In the genomic region with DNA sequence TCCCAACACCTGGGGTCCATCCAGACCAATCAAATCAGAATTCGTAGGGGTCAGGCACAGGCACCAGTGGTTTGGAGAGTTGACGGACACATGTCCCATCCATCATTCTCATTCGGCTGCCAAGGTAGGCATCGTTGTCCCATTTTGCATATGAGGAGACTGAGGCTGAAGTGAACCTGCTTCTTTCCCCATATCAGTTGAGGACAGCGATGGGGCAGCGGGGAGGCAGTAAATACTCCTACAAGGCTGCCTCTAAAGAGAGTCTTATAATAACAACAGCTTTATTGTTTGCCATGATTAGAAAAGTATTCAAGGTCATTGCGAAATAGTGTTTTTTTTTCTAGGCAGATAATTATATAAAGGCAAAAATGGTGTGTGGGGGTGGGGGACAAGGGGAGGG, we compare ENCODE assay signal across 1 cellular context.
TF ChIP-seq lines count a peak whose summit lies in the region.

No MANE protein-coding gene starts in this region.

TF ChIP-seq in WTC11, 78 proteins besides CTCF, POLR2A, EP300 and RAD21 (continued from another document):
- TF ChIP-seq, protein P1, sequence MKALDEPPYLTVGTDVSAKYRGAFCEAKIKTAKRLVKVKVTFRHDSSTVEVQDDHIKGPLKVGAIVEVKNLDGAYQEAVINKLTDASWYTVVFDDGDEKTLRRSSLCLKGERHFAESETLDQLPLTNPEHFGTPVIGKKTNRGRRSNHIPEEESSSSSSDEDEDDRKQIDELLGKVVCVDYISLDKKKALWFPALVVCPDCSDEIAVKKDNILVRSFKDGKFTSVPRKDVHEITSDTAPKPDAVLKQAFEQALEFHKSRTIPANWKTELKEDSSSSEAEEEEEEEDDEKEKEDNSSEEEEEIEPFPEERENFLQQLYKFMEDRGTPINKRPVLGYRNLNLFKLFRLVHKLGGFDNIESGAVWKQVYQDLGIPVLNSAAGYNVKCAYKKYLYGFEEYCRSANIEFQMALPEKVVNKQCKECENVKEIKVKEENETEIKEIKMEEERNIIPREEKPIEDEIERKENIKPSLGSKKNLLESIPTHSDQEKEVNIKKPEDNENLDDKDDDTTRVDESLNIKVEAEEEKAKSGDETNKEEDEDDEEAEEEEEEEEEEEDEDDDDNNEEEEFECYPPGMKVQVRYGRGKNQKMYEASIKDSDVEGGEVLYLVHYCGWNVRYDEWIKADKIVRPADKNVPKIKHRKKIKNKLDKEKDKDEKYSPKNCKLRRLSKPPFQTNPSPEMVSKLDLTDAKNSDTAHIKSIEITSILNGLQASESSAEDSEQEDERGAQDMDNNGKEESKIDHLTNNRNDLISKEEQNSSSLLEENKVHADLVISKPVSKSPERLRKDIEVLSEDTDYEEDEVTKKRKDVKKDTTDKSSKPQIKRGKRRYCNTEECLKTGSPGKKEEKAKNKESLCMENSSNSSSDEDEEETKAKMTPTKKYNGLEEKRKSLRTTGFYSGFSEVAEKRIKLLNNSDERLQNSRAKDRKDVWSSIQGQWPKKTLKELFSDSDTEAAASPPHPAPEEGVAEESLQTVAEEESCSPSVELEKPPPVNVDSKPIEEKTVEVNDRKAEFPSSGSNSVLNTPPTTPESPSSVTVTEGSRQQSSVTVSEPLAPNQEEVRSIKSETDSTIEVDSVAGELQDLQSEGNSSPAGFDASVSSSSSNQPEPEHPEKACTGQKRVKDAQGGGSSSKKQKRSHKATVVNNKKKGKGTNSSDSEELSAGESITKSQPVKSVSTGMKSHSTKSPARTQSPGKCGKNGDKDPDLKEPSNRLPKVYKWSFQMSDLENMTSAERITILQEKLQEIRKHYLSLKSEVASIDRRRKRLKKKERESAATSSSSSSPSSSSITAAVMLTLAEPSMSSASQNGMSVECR (CRISPR knock-in tag; IDR thresholded peaks at IDR 0.05; ENCODE audit: borderline replicate concordance) = no peak
- TF ChIP-seq ZBTB21 (CRISPR knock-in tag; IDR thresholded peaks at IDR 0.05; ENCODE audit: borderline replicate concordance) = no peak
- TF ChIP-seq, protein P2, sequence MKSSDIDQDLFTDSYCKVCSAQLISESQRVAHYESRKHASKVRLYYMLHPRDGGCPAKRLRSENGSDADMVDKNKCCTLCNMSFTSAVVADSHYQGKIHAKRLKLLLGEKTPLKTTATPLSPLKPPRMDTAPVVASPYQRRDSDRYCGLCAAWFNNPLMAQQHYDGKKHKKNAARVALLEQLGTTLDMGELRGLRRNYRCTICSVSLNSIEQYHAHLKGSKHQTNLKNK (CRISPR knock-in tag; IDR thresholded peaks at IDR 0.05) = no peak
- TF ChIP-seq NR2C2 (CRISPR knock-in tag; IDR thresholded peaks at IDR 0.05) = no peak
- TF ChIP-seq, protein P3, sequence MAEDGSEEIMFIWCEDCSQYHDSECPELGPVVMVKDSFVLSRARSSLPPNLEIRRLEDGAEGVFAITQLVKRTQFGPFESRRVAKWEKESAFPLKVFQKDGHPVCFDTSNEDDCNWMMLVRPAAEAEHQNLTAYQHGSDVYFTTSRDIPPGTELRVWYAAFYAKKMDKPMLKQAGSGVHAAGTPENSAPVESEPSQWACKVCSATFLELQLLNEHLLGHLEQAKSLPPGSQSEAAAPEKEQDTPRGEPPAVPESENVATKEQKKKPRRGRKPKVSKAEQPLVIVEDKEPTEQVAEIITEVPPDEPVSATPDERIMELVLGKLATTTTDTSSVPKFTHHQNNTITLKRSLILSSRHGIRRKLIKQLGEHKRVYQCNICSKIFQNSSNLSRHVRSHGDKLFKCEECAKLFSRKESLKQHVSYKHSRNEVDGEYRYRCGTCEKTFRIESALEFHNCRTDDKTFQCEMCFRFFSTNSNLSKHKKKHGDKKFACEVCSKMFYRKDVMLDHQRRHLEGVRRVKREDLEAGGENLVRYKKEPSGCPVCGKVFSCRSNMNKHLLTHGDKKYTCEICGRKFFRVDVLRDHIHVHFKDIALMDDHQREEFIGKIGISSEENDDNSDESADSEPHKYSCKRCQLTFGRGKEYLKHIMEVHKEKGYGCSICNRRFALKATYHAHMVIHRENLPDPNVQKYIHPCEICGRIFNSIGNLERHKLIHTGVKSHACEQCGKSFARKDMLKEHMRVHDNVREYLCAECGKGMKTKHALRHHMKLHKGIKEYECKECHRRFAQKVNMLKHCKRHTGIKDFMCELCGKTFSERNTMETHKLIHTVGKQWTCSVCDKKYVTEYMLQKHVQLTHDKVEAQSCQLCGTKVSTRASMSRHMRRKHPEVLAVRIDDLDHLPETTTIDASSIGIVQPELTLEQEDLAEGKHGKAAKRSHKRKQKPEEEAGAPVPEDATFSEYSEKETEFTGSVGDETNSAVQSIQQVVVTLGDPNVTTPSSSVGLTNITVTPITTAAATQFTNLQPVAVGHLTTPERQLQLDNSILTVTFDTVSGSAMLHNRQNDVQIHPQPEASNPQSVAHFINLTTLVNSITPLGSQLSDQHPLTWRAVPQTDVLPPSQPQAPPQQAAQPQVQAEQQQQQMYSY (CRISPR knock-in tag; IDR thresholded peaks at IDR 0.05) = no peak
- TF ChIP-seq ZNF232 (CRISPR knock-in tag; IDR thresholded peaks at IDR 0.05) = no peak
- no peak for TF ChIP-seq CREB1 (CRISPR knock-in tag; IDR thresholded peaks at IDR 0.05)
- TF ChIP-seq, protein P4, sequence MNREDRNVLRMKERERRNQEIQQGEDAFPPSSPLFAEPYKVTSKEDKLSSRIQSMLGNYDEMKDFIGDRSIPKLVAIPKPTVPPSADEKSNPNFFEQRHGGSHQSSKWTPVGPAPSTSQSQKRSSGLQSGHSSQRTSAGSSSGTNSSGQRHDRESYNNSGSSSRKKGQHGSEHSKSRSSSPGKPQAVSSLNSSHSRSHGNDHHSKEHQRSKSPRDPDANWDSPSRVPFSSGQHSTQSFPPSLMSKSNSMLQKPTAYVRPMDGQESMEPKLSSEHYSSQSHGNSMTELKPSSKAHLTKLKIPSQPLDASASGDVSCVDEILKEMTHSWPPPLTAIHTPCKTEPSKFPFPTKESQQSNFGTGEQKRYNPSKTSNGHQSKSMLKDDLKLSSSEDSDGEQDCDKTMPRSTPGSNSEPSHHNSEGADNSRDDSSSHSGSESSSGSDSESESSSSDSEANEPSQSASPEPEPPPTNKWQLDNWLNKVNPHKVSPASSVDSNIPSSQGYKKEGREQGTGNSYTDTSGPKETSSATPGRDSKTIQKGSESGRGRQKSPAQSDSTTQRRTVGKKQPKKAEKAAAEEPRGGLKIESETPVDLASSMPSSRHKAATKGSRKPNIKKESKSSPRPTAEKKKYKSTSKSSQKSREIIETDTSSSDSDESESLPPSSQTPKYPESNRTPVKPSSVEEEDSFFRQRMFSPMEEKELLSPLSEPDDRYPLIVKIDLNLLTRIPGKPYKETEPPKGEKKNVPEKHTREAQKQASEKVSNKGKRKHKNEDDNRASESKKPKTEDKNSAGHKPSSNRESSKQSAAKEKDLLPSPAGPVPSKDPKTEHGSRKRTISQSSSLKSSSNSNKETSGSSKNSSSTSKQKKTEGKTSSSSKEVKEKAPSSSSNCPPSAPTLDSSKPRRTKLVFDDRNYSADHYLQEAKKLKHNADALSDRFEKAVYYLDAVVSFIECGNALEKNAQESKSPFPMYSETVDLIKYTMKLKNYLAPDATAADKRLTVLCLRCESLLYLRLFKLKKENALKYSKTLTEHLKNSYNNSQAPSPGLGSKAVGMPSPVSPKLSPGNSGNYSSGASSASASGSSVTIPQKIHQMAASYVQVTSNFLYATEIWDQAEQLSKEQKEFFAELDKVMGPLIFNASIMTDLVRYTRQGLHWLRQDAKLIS (CRISPR knock-in tag; IDR thresholded peaks at IDR 0.05; ENCODE audit: borderline replicate concordance) = no peak
- no peak for TF ChIP-seq NR1H2 (CRISPR knock-in tag; IDR thresholded peaks at IDR 0.05)
